Comparison of ENCODE assay signal across 8 cellular contexts in genomic region chr14:54627718-54628345, GRCh38.
A peak's percentile ranks its signal among the peaks of the same experiment; 100 is the strongest.
DNase-seq lines count a peak whose midpoint lies in the region; ATAC-seq and TF ChIP-seq lines count a peak whose summit lies in the region.

No MANE protein-coding gene starts in this region.

- 51 to 78% methylated on average over 11 of the region's 11 CpGs for WGBS in sigmoid colon, 2 donors

- TF ChIP-seq CTCF in sigmoid colon (IDR thresholded peaks at IDR 0.05), result no peak

- H3K4me1 Mint-ChIP-seq in activated naive CD8-positive, alpha-beta T cell (ENCODE audit: low read depth), result peaks cover 45% of the 10 kb centered on the region

- DNase-seq in AG20443 (ENCODE audit: low spot score) (peak; percentile 75), left cardiac atrium (peak; percentile 58), sigmoid colon (no peak), NCI-H187 treated with DMSO at 0.1 percent for 48 hours (lab: John Stamatoyannopoulos, UW) (no peak), NCI-H2029 (lab: John Stamatoyannopoulos, UW) (no peak)

- TF ChIP-seq POLR2A in sigmoid colon (IDR thresholded peaks at IDR 0.05), result no peak

- peaks cover 0 to 73% (median 70%) of the 10 kb centered on the region in 4 donors for H3K4me1 ChIP-seq in sigmoid colon

- TF ChIP-seq EP300 in sigmoid colon (IDR thresholded peaks at IDR 0.05), result no peak

- H3K9me3 Mint-ChIP-seq in activated naive CD8-positive, alpha-beta T cell (ENCODE audit: low read depth), result peaks cover 3% of the 10 kb centered on the region

- H3K9me3 ChIP-seq in sigmoid colon, result no peaks in the 10 kb centered on the region

- no peaks in the 10 kb centered on the region for H3K27me3 Mint-ChIP-seq in activated naive CD8-positive, alpha-beta T cell

- peak overlapping the region; percentile 67 for H3K4me3 Mint-ChIP-seq in activated naive CD8-positive, alpha-beta T cell

- H3K36me3 ChIP-seq in sigmoid colon, result no peaks in the 10 kb centered on the region

- peak overlapping the region; percentile 95 for H3K27ac Mint-ChIP-seq in activated naive CD8-positive, alpha-beta T cell

- no peaks in the 10 kb centered on the region for H3K36me3 Mint-ChIP-seq in activated naive CD8-positive, alpha-beta T cell

- peak; percentile 75 for ATAC-seq in GM19452 (IDR thresholded peaks at IDR 0.05; ENCODE audit: unreplicated experiment)
- ATAC-seq in HG03571 (IDR thresholded peaks at IDR 0.05; ENCODE audit: unreplicated experiment), result peak; percentile 73
- peak; percentile 88 for ATAC-seq in left cardiac atrium

- H3K4me3 ChIP-seq in sigmoid colon, result peak overlapping the region in 2 of 4 donors; percentile 16 to 24

- H3K27me3 ChIP-seq in sigmoid colon, result no peaks in the 10 kb centered on the region

- H3K27ac ChIP-seq in sigmoid colon, result peak overlapping the region; percentile 74 to 83 (median 82)

- intact Hi-C loops in left cardiac atrium (cut with DNase I), result no loop called here
- intact Hi-C loops in sigmoid colon (cut with DNase I), result no loop called here

Comparison
In these comparisons a context has a peak if more than half of its experiments do, and no peak if none do; other contexts are left out.
1. DNase-seq: peak in AG20443 (single experiment) and left cardiac atrium (single experiment); none in sigmoid colon (single experiment), NCI-H187 treated with DMSO at 0.1 percent for 48 hours (single experiment) and NCI-H2029 (single experiment).
2. Peak in every context shown above with its lines, with median percentiles within 50 percentile points of each other: ATAC-seq.